ENCODE assay signal across 2 cellular contexts in genomic region chr5:62496152-62496551, GRCh38.
TF ChIP-seq lines count a peak whose summit lies in the region.

No MANE protein-coding gene starts in this region.

TF ChIP-seq in GM23338, 12 proteins besides CTCF, POLR2A, EP300 and RAD21 (continued from another document):
- TF ChIP-seq ETS1 (IDR thresholded peaks at IDR 0.05) (no peak), JUNB (IDR thresholded peaks at IDR 0.05; ENCODE audit: unreplicated experiment) (no peak), ZNF462 (CRISPR knock-in tag; IDR thresholded peaks at IDR 0.05) (no peak), STAT1 (IDR thresholded peaks at IDR 0.05; ENCODE audit: unreplicated experiment) (no peak), POLR2AphosphoS5 (IDR thresholded peaks at IDR 0.05; ENCODE audit: low read depth) (no peak)

TF ChIP-seq in WTC11, 78 proteins besides CTCF, POLR2A, EP300 and RAD21 (continued from another document):
- TF ChIP-seq AR (CRISPR knock-in tag; IDR thresholded peaks at IDR 0.05), result no peak
- no peak for TF ChIP-seq SMAD4 (CRISPR knock-in tag; IDR thresholded peaks at IDR 0.05)
- no peak for TF ChIP-seq NR2C2 (CRISPR knock-in tag; IDR thresholded peaks at IDR 0.05)
- TF ChIP-seq ZNF317 (CRISPR knock-in tag; IDR thresholded peaks at IDR 0.05; ENCODE audit: borderline replicate concordance, low read depth), result no peak
- no peak for TF ChIP-seq KAT7 (CRISPR knock-in tag; IDR thresholded peaks at IDR 0.05; ENCODE audit: borderline replicate concordance)
- TF ChIP-seq HMGA2 (CRISPR knock-in tag; IDR thresholded peaks at IDR 0.05), result no peak
